ENCODE assay signal across 8 cellular contexts in genomic region chr21:36428789-36429671, GRCh38. TPM values are rescaled to one million over a fixed set of nuclear protein-coding genes. Genes with fewer than 3 reads are reported as not detected.
DNase-seq lines count a peak whose midpoint lies in the region; ATAC-seq and TF ChIP-seq lines count a peak whose summit lies in the region.

No MANE protein-coding gene starts in this region.

- no peaks in the 10 kb centered on the region for H4K20me1 ChIP-seq in hepatocyte (ENCODE audit: insufficient read depth, poor library complexity, severe bottlenecking)

- H3K4me3 Mint-ChIP-seq in activated CD4-positive, alpha-beta memory T cell treated with anti-CD3 and anti-CD28 coated beads, Interleukin-2, amount 10 ng/mL, durations not matched to agents 7 days and 5 days = peak overlapping the region; percentile 66
- peak overlapping the region; percentile 82 for H3K4me3 Mint-ChIP-seq in stimulated activated memory B cell treated with anti-CD40 and anti-IgM and Interleukin-4, amounts not matched to agents 10 μg/mL and 1 μg/mL and 100 μg/mL, for 72 hours

- peak overlapping the region; percentile 56 for H3K4me2 ChIP-seq in hepatocyte

- H3K9me2 ChIP-seq in hepatocyte (replicated peaks; ENCODE audit: insufficient read depth) = no peaks in the 10 kb centered on the region

- no peaks in the 10 kb centered on the region for H3K79me2 ChIP-seq in hepatocyte

- H3K27me3 Mint-ChIP-seq in activated CD4-positive, alpha-beta memory T cell treated with anti-CD3 and anti-CD28 coated beads, Interleukin-2, amount 10 ng/mL, durations not matched to agents 7 days and 5 days = no peaks in the 10 kb centered on the region
- H3K27me3 Mint-ChIP-seq in stimulated activated memory B cell treated with anti-CD40 and anti-IgM and Interleukin-4, amounts not matched to agents 10 μg/mL and 1 μg/mL and 100 μg/mL, for 72 hours = peaks cover 27% of the 10 kb centered on the region

- no peaks in the 10 kb centered on the region for H3K36me3 Mint-ChIP-seq in activated CD4-positive, alpha-beta memory T cell treated with anti-CD3 and anti-CD28 coated beads, Interleukin-2, amount 10 ng/mL, durations not matched to agents 7 days and 5 days (ENCODE audit: low read depth)
- no peaks in the 10 kb centered on the region for H3K36me3 Mint-ChIP-seq in stimulated activated memory B cell treated with anti-CD40 and anti-IgM and Interleukin-4, amounts not matched to agents 10 μg/mL and 1 μg/mL and 100 μg/mL, for 72 hours

- no peaks in the 10 kb centered on the region for H3K9me3 ChIP-seq in hepatocyte (ENCODE audit: low read depth)

- H3K4me1 ChIP-seq in hepatocyte (ENCODE audit: insufficient read depth) = peaks cover 14% of the 10 kb centered on the region

- CTCF ChIA-PET in activated CD4-positive, alpha-beta memory T cell treated with anti-CD3 and anti-CD28 coated beads, Interleukin-2, amount 10 ng/mL, durations not matched to agents 7 days and 5 days (lab: Charles Lee) = interaction anchor here (0.6 to 2.0 kb wide), 7 partner anchors 9 to 477 kb away, joined by 3 to 7 read pairs (median 3); partner anchors contain the start of gene CHAF1B

- H3K4me3 ChIP-seq in hepatocyte = no peak overlapping the region

- POLR2A ChIA-PET in activated CD4-positive, alpha-beta memory T cell treated with anti-CD3 and anti-CD28 coated beads, Interleukin-2, amount 10 ng/mL, durations not matched to agents 7 days and 5 days (lab: Charles Lee) = interaction anchor here (1.2 to 1.9 kb wide), 5 partner anchors 9 to 1135 kb away, joined by 3 to 7 read pairs (median 4); partner anchors contain the start of gene MORC3

- peak overlapping the region; percentile 82 for H3K27ac Mint-ChIP-seq in activated CD4-positive, alpha-beta memory T cell treated with anti-CD3 and anti-CD28 coated beads, Interleukin-2, amount 10 ng/mL, durations not matched to agents 7 days and 5 days
- H3K27ac Mint-ChIP-seq in stimulated activated memory B cell treated with anti-CD40 and anti-IgM and Interleukin-4, amounts not matched to agents 10 μg/mL and 1 μg/mL and 100 μg/mL, for 72 hours = peak overlapping the region; percentile 91

- peak overlapping the region; percentile 83 for H3K27ac ChIP-seq in hepatocyte

- no peaks in the 10 kb centered on the region for H3K9me3 Mint-ChIP-seq in activated CD4-positive, alpha-beta memory T cell treated with anti-CD3 and anti-CD28 coated beads, Interleukin-2, amount 10 ng/mL, durations not matched to agents 7 days and 5 days
- no peaks in the 10 kb centered on the region for H3K9me3 Mint-ChIP-seq in stimulated activated memory B cell treated with anti-CD40 and anti-IgM and Interleukin-4, amounts not matched to agents 10 μg/mL and 1 μg/mL and 100 μg/mL, for 72 hours

- no peaks in the 10 kb centered on the region for H3K27me3 ChIP-seq in hepatocyte

- H2AFZ ChIP-seq in hepatocyte = no peak overlapping the region

- no peak for ATAC-seq in stimulated activated memory B cell treated with anti-CD40 and anti-IgM and Interleukin-4, amounts not matched to agents 10 μg/mL and 1 μg/mL and 100 μg/mL, for 72 hours
- no peak for ATAC-seq in GM21825 (IDR thresholded peaks at IDR 0.05; ENCODE audit: unreplicated experiment)

- H3K4me1 Mint-ChIP-seq in activated CD4-positive, alpha-beta memory T cell treated with anti-CD3 and anti-CD28 coated beads, Interleukin-2, amount 10 ng/mL, durations not matched to agents 7 days and 5 days = peaks cover 31% of the 10 kb centered on the region
- H3K4me1 Mint-ChIP-seq in stimulated activated memory B cell treated with anti-CD40 and anti-IgM and Interleukin-4, amounts not matched to agents 10 μg/mL and 1 μg/mL and 100 μg/mL, for 72 hours = peaks cover 25% of the 10 kb centered on the region

- 93% methylated on average over 18 of the region's 18 CpGs for WGBS in hepatocyte (ENCODE audit: low lambda C conversion rate, missing lambda C conversion rate)

- DNase-seq in NCI-H2171 treated with DMSO at 0.1 percent for 48 hours (lab: John Stamatoyannopoulos, UW) = peak; percentile 13
- no peak for DNase-seq in NCI-H2171 (lab: John Stamatoyannopoulos, UW)
- no peak for DNase-seq in activated CD4-positive, alpha-beta memory T cell treated with anti-CD3 and anti-CD28 coated beads, Interleukin-2, amount 10 ng/mL, durations not matched to agents 7 days and 5 days
- no peak for DNase-seq in hepatocyte (ENCODE audit: low spot score)
- no peak for DNase-seq in NCI-H82 (lab: John Stamatoyannopoulos, UW)
- no peak for DNase-seq in iPS-NIHi7 (ENCODE audit: extremely low spot score)

- no peak for TF ChIP-seq CTCF in hepatocyte (IDR thresholded peaks at IDR 0.05; ENCODE audit: poor library complexity)

- no peaks in the 10 kb centered on the region for H3K36me3 ChIP-seq in hepatocyte (replicated peaks; ENCODE audit: insufficient read depth, low read depth)

RNA-seq across cellular contexts. Expression of gene CHAF1B, which starts 43.8 kb away (rescaled TPM):
- total RNA-seq in activated CD4-positive, alpha-beta memory T cell treated with anti-CD3 and anti-CD28 coated beads, Interleukin-2, amount 10 ng/mL, durations not matched to agents 7 days and 5 days = 10 to 100 TPM; 18.8 to 23.9 TPM
- total RNA-seq in hepatocyte = 1.9 and 3.5 TPM in 2 replicates
- polyA plus RNA-seq in hepatocyte = 1.1 and 2.0 TPM in 2 replicates

RNA-seq across cellular contexts. Expression of gene CLDN14, which starts 50.9 kb away (rescaled TPM):
- total RNA-seq in activated CD4-positive, alpha-beta memory T cell treated with anti-CD3 and anti-CD28 coated beads, Interleukin-2, amount 10 ng/mL, durations not matched to agents 7 days and 5 days = not detected
- 0.53 and 1.7 TPM in 2 replicates for total RNA-seq in hepatocyte
- 0.51 and 2.2 TPM in 2 replicates for polyA plus RNA-seq in hepatocyte
